In genomic region chr15:99123706-99124451, GRCh38 we compare ENCODE assay signal across 1 cellular context.
TF ChIP-seq lines count a peak whose summit lies in the region.

No MANE protein-coding gene starts in this region.

TF ChIP-seq in K562, 482 proteins besides CTCF, POLR2A, EP300 and RAD21 (continued from another document and continues in another):
- TF ChIP-seq, protein P1, sequence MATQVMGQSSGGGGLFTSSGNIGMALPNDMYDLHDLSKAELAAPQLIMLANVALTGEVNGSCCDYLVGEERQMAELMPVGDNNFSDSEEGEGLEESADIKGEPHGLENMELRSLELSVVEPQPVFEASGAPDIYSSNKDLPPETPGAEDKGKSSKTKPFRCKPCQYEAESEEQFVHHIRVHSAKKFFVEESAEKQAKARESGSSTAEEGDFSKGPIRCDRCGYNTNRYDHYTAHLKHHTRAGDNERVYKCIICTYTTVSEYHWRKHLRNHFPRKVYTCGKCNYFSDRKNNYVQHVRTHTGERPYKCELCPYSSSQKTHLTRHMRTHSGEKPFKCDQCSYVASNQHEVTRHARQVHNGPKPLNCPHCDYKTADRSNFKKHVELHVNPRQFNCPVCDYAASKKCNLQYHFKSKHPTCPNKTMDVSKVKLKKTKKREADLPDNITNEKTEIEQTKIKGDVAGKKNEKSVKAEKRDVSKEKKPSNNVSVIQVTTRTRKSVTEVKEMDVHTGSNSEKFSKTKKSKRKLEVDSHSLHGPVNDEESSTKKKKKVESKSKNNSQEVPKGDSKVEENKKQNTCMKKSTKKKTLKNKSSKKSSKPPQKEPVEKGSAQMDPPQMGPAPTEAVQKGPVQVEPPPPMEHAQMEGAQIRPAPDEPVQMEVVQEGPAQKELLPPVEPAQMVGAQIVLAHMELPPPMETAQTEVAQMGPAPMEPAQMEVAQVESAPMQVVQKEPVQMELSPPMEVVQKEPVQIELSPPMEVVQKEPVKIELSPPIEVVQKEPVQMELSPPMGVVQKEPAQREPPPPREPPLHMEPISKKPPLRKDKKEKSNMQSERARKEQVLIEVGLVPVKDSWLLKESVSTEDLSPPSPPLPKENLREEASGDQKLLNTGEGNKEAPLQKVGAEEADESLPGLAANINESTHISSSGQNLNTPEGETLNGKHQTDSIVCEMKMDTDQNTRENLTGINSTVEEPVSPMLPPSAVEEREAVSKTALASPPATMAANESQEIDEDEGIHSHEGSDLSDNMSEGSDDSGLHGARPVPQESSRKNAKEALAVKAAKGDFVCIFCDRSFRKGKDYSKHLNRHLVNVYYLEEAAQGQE (CRISPR knock-in tag; IDR thresholded peaks at IDR 0.05; ENCODE audit: low read depth) = no peak
- TF ChIP-seq NEUROD1 (IDR thresholded peaks at IDR 0.05; ENCODE audit: borderline replicate concordance, low read depth, low read length, partially characterized antibody) = no peak
- TF ChIP-seq RBM34 (IDR thresholded peaks at IDR 0.05; ENCODE audit: borderline replicate concordance, insufficient read depth, low read length) = no peak
- 0 out of 2 replicates have a peak, but pooled peaks have one; percentile 13 for TF ChIP-seq CBFA2T3 (IDR thresholded peaks at IDR 0.05)
- no peak for TF ChIP-seq STAT5B (CRISPR knock-in tag; IDR thresholded peaks at IDR 0.05)
- TF ChIP-seq, protein P2, sequence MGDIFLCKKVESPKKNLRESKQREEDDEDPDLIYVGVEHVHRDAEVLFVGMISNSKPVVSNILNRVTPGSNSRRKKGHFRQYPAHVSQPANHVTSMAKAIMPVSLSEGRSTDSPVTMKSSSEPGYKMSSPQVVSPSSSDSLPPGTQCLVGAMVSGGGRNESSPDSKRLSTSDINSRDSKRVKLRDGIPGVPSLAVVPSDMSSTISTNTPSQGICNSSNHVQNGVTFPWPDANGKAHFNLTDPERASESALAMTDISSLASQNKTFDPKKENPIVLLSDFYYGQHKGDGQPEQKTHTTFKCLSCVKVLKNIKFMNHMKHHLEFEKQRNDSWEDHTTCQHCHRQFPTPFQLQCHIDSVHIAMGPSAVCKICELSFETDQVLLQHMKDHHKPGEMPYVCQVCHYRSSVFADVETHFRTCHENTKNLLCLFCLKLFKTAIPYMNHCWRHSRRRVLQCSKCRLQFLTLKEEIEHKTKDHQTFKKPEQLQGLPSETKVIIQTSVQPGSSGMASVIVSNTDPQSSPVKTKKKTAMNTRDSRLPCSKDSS (IDR thresholded peaks at IDR 0.05; ENCODE audit: low read depth, partially characterized antibody) = no peak
- TF ChIP-seq MAFG (tag; conservative IDR thresholded peaks at IDR 0.05) = peak; percentile 56
- no peak for TF ChIP-seq JUND (IDR thresholded peaks at IDR 0.05; ENCODE audit: borderline replicate concordance, low read depth, low read length)
- peak; percentile 10; the same call in 1 of the 3 replicates for TF ChIP-seq JUND (tag; IDR thresholded peaks at IDR 0.05; ENCODE audit: borderline replicate concordance, low read depth, low read length)
- TF ChIP-seq TCF15 (CRISPR knock-in tag; IDR thresholded peaks at IDR 0.05) = no peak
- TF ChIP-seq STAG1 (CRISPR knock-in tag; IDR thresholded peaks at IDR 0.05; ENCODE audit: borderline replicate concordance) = no peak
- TF ChIP-seq IRF9 (tag; IDR thresholded peaks at IDR 0.05) = no peak
- TF ChIP-seq, protein P3, sequence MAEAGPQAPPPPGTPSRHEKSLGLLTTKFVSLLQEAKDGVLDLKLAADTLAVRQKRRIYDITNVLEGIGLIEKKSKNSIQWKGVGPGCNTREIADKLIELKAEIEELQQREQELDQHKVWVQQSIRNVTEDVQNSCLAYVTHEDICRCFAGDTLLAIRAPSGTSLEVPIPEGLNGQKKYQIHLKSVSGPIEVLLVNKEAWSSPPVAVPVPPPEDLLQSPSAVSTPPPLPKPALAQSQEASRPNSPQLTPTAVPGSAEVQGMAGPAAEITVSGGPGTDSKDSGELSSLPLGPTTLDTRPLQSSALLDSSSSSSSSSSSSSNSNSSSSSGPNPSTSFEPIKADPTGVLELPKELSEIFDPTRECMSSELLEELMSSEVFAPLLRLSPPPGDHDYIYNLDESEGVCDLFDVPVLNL (CRISPR knock-in tag; IDR thresholded peaks at IDR 0.05; ENCODE audit: low read depth) = no peak
- TF ChIP-seq FUS (optimal IDR thresholded peaks at IDR 0.05; ENCODE audit: low read depth, low read length) = no peak
- no peak for TF ChIP-seq SMC3 (conservative IDR thresholded peaks at IDR 0.05; ENCODE audit: insufficient read depth, low read depth, low read length)
- TF ChIP-seq ZNF253 (CRISPR knock-in tag; conservative IDR thresholded peaks at IDR 0.05) = no peak
- TF ChIP-seq RBM17 (IDR thresholded peaks at IDR 0.05; ENCODE audit: borderline replicate concordance, low read depth, low read length) = no peak
- TF ChIP-seq TAF9B (IDR thresholded peaks at IDR 0.05; ENCODE audit: partially characterized antibody) = no peak
- no peak for TF ChIP-seq VEZF1 (CRISPR knock-in tag; IDR thresholded peaks at IDR 0.05)
- TF ChIP-seq, protein P4, sequence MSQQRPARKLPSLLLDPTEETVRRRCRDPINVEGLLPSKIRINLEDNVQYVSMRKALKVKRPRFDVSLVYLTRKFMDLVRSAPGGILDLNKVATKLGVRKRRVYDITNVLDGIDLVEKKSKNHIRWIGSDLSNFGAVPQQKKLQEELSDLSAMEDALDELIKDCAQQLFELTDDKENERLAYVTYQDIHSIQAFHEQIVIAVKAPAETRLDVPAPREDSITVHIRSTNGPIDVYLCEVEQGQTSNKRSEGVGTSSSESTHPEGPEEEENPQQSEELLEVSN (IDR thresholded peaks at IDR 0.05; ENCODE audit: borderline replicate concordance in 1 of 2, extremely low read depth in 1 of 2, insufficient read depth in 1 of 2, insufficient read length in 1 of 2, low read depth in 1 of 2, low read length in 1 of 2, poor library complexity in 1 of 2, severe bottlenecking in 1 of 2) = no peak
- TF ChIP-seq THRB (CRISPR knock-in tag; conservative IDR thresholded peaks at IDR 0.05) = no peak
- no peak for TF ChIP-seq HSF4 (CRISPR knock-in tag; IDR thresholded peaks at IDR 0.05; ENCODE audit: borderline replicate concordance)
- TF ChIP-seq NFE2 (IDR thresholded peaks at IDR 0.05; ENCODE audit: low read depth) = peak; percentile 31; the same call in 1 of the 2 replicates
- TF ChIP-seq BACH1 (tag; IDR thresholded peaks at IDR 0.05) = no peak; the same call in 1 of the 2 replicates
- TF ChIP-seq NRF1 (conservative IDR thresholded peaks at IDR 0.05 in 1 of 2, IDR thresholded peaks at IDR 0.05 in 1 of 2) = peak in 1 of 2 experiments; percentile 33; a peak in 1 of 4 replicates
- TF ChIP-seq ZNF316 (IDR thresholded peaks at IDR 0.05) = peak; percentile 21; the same call in 1 of the 2 replicates
- no peak for TF ChIP-seq ZNF121 (CRISPR knock-in tag; conservative IDR thresholded peaks at IDR 0.05)
- TF ChIP-seq TGIF2 (CRISPR knock-in tag; IDR thresholded peaks at IDR 0.05) = no peak
- no peak for TF ChIP-seq TFAP4 (CRISPR knock-in tag; IDR thresholded peaks at IDR 0.05; ENCODE audit: borderline replicate concordance)
- no peak for TF ChIP-seq RFX7 (CRISPR knock-in tag; IDR thresholded peaks at IDR 0.05)
- TF ChIP-seq, protein P5, sequence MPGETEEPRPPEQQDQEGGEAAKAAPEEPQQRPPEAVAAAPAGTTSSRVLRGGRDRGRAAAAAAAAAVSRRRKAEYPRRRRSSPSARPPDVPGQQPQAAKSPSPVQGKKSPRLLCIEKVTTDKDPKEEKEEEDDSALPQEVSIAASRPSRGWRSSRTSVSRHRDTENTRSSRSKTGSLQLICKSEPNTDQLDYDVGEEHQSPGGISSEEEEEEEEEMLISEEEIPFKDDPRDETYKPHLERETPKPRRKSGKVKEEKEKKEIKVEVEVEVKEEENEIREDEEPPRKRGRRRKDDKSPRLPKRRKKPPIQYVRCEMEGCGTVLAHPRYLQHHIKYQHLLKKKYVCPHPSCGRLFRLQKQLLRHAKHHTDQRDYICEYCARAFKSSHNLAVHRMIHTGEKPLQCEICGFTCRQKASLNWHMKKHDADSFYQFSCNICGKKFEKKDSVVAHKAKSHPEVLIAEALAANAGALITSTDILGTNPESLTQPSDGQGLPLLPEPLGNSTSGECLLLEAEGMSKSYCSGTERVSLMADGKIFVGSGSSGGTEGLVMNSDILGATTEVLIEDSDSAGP (CRISPR knock-in tag; IDR thresholded peaks at IDR 0.05) = 0 out of 2 replicates have a peak, but pooled peaks have one; percentile 16
- no peak for TF ChIP-seq CXXC5 (CRISPR knock-in tag; IDR thresholded peaks at IDR 0.05)
- TF ChIP-seq SPI1 (IDR thresholded peaks at IDR 0.05; ENCODE audit: borderline replicate concordance, low read depth, low read length) = no peak
- no peak for TF ChIP-seq DACH1 (IDR thresholded peaks at IDR 0.05; ENCODE audit: partially characterized antibody)
- no peak for TF ChIP-seq NR0B1 (IDR thresholded peaks at IDR 0.05; ENCODE audit: partially characterized antibody)
- TF ChIP-seq ZNF212 (CRISPR knock-in tag; IDR thresholded peaks at IDR 0.05) = no peak
- TF ChIP-seq FIP1L1 (IDR thresholded peaks at IDR 0.05; ENCODE audit: low read depth, low read length, poor library complexity, severe bottlenecking) = no peak
- TF ChIP-seq, protein P6, sequence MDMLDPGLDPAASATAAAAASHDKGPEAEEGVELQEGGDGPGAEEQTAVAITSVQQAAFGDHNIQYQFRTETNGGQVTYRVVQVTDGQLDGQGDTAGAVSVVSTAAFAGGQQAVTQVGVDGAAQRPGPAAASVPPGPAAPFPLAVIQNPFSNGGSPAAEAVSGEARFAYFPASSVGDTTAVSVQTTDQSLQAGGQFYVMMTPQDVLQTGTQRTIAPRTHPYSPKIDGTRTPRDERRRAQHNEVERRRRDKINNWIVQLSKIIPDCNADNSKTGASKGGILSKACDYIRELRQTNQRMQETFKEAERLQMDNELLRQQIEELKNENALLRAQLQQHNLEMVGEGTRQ (CRISPR knock-in tag; IDR thresholded peaks at IDR 0.05) = 0 out of 2 replicates have a peak, but pooled peaks have one; percentile 12
- TF ChIP-seq ZNF644 (tag; IDR thresholded peaks at IDR 0.05; ENCODE audit: low read depth) = no peak
- TF ChIP-seq MYNN (IDR thresholded peaks at IDR 0.05) = no peak
- no peak for TF ChIP-seq MYNN (CRISPR knock-in tag; IDR thresholded peaks at IDR 0.05)
- peak; percentile 36; the same call in 1 of the 2 replicates for TF ChIP-seq C11orf30 (IDR thresholded peaks at IDR 0.05; ENCODE audit: low read depth)
- TF ChIP-seq ZNF124 (CRISPR knock-in tag; IDR thresholded peaks at IDR 0.05) = no peak
- TF ChIP-seq THAP7 (CRISPR knock-in tag; IDR thresholded peaks at IDR 0.05) = no peak
- TF ChIP-seq ZBTB26 (CRISPR knock-in tag; IDR thresholded peaks at IDR 0.05) = no peak
